ENCODE assay signal across 8 cellular contexts in genomic region chr18:51030537-51031258, GRCh38. TPM values are rescaled to one million over a fixed set of nuclear protein-coding genes. Genes with fewer than 3 reads are reported as not detected.
DNase-seq lines count a peak whose midpoint lies in the region; ATAC-seq and TF ChIP-seq lines count a peak whose summit lies in the region.

No MANE protein-coding gene starts in this region.

- H3K27ac ChIP-seq in CD8-positive, alpha-beta memory T cell (ENCODE audit: low read depth, low read length), result peak overlapping the region; percentile 75
- peak overlapping the region; percentile 93 to 94 for H3K27ac ChIP-seq in thoracic aorta

- peak overlapping the region; percentile 95 to 99 (median 98) for H3K4me3 Mint-ChIP-seq in CD8-positive, alpha-beta memory T cell
- peak overlapping the region; percentile 96 for H3K4me3 Mint-ChIP-seq in osteocyte (ENCODE audit: unreplicated experiment)

- POLR2A ChIA-PET in CD8-positive, alpha-beta memory T cell (lab: Charles Lee), result interaction anchor here (0.7 to 4.0 kb wide), 8 partner anchors 7 to 203 kb away, joined by 3 to 44 read pairs (median 6); partner anchors contain the start of genes ELAC1, ME2 and MEX3C

- peaks cover 47 to 77% (median 65%) of the 10 kb centered on the region in 3 donors for H3K4me1 Mint-ChIP-seq in CD8-positive, alpha-beta memory T cell
- H3K4me1 Mint-ChIP-seq in osteocyte (ENCODE audit: unreplicated experiment), result peaks cover 55% of the 10 kb centered on the region

- peak overlapping the region; percentile 64 for H3K4me3 ChIP-seq in CD8-positive, alpha-beta memory T cell (ENCODE audit: low read length)
- H3K4me3 ChIP-seq in thoracic aorta, result peak overlapping the region; percentile 83

- CTCF ChIA-PET in CD8-positive, alpha-beta memory T cell (lab: Charles Lee), result interaction anchor here (1.2 to 2.6 kb wide), 6 partner anchors 10 to 166 kb away, joined by 4 to 10 read pairs (median 6); partner anchors contain the start of genes ELAC1, ME2 and MEX3C

- intact Hi-C loops in head of caudate nucleus (cut with DNase I), result loop anchor here (5.0 to 10.0 kb wide), 3 partner anchors 63 to 167 kb away; partner anchors contain the start of genes ELAC1, ME2 and MEX3C

- ATAC-seq in GM19452 (IDR thresholded peaks at IDR 0.05; ENCODE audit: unreplicated experiment) (peak; percentile 64), HG03571 (IDR thresholded peaks at IDR 0.05; ENCODE audit: unreplicated experiment) (peak; percentile 56), thoracic aorta (ENCODE audit: insufficient number of reproducible peaks, low FRiP score, low read depth) (peak; percentile 80)

- peak; percentile 61 to 79 (median 69) for DNase-seq in CD8-positive, alpha-beta memory T cell
- DNase-seq in RKO (ENCODE audit: low spot score) (peak; percentile 57), head of caudate nucleus (peak; percentile 36 to 89 (median 78)), osteocyte (ENCODE audit: extremely low spot score, unreplicated experiment) (peak; percentile 88), thoracic aorta (ENCODE audit: low spot score) (no peak)
- peak; percentile 69 for DNase-seq in activated naive CD4-positive, alpha-beta T cell treated with anti-CD3 and anti-CD28 coated beads, Interleukin-2, amount 50 U/mL, for 16 hours

- H3K4me1 ChIP-seq in CD8-positive, alpha-beta memory T cell (ENCODE audit: insufficient read depth, low read length), result peaks cover 61% of the 10 kb centered on the region
- peaks cover 32 to 53% of the 10 kb centered on the region in 2 donors for H3K4me1 ChIP-seq in thoracic aorta (ENCODE audit: control insufficient read depth in 1 of 2, low read depth in 2 of 2)

- H3K36me3 Mint-ChIP-seq in CD8-positive, alpha-beta memory T cell, result peaks cover 0 to 39% (median 9%) of the 10 kb centered on the region in 3 donors
- peaks cover 5% of the 10 kb centered on the region for H3K36me3 Mint-ChIP-seq in osteocyte (ENCODE audit: unreplicated experiment)

- no peaks in the 10 kb centered on the region for H3K9me3 ChIP-seq in CD8-positive, alpha-beta memory T cell (ENCODE audit: low read length)
- no peaks in the 10 kb centered on the region for H3K9me3 ChIP-seq in thoracic aorta

- peaks cover 0 to 4% of the 10 kb centered on the region in 2 donors for H3K27me3 Mint-ChIP-seq in CD8-positive, alpha-beta memory T cell
- H3K27me3 Mint-ChIP-seq in osteocyte (ENCODE audit: unreplicated experiment), result no peaks in the 10 kb centered on the region

- H3K36me3 ChIP-seq in CD8-positive, alpha-beta memory T cell (ENCODE audit: insufficient read depth, low read length), result no peaks in the 10 kb centered on the region
- no peaks in the 10 kb centered on the region for H3K36me3 ChIP-seq in thoracic aorta

- no peaks in the 10 kb centered on the region for H3K9me3 Mint-ChIP-seq in CD8-positive, alpha-beta memory T cell
- no peaks in the 10 kb centered on the region for H3K9me3 Mint-ChIP-seq in osteocyte (ENCODE audit: unreplicated experiment)

- H3K27me3 ChIP-seq in CD8-positive, alpha-beta memory T cell (ENCODE audit: insufficient read depth, low read length, poor library complexity, severe bottlenecking), result no peaks in the 10 kb centered on the region
- no peaks in the 10 kb centered on the region for H3K27me3 ChIP-seq in thoracic aorta (replicated peaks; ENCODE audit: insufficient read depth)

- peak overlapping the region; percentile 95 to 99 (median 98) for H3K27ac Mint-ChIP-seq in CD8-positive, alpha-beta memory T cell
- H3K27ac Mint-ChIP-seq in osteocyte (ENCODE audit: unreplicated experiment), result peak overlapping the region; percentile 94

- TF ChIP-seq CTCF in osteocyte (IDR thresholded peaks at IDR 0.05) (no peak), thoracic aorta (IDR thresholded peaks at IDR 0.05) (no peak)

RNA-seq across cellular contexts. Expression of gene SMAD4, which starts 0.7 kb away (rescaled TPM):
- total RNA-seq in CD8-positive, alpha-beta memory T cell, result 10 to 100 TPM; 81.9 to 84.3 TPM
- 62.4 TPM for polyA plus RNA-seq in CD8-positive, alpha-beta memory T cell
- 132 and 136 TPM in 2 replicates for total RNA-seq in osteocyte
- total RNA-seq in thoracic aorta, result 100 to 1,000 TPM; 115 to 155 TPM
